ENCODE assay signal across 1 cellular context in the genomic region with DNA sequence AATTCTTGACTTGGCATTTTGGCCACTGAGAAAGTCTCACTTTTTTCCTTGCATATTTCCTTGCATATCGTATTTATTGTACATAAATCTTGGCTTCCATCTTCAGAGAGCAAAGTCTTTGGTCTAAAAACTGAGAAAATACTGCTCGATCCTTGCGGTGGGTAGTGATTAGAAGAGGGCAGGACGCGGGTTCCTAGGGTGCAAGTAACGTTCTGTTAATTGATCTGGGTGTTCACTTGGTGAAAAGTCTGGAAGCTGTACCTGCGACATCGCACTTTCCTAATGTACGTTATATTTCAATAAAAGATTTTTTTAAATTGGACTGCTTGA.
TF ChIP-seq lines count a peak whose summit lies in the region.

No MANE protein-coding gene starts in this region.

TF ChIP-seq in H1, 55 proteins besides CTCF, POLR2A, EP300 and RAD21:
- TF ChIP-seq NRF1 (IDR thresholded peaks at IDR 0.05; ENCODE audit: low read depth, low read length), result no peak
- TF ChIP-seq SP1 (IDR thresholded peaks at IDR 0.05; ENCODE audit: low read depth, low read length), result no peak
- TF ChIP-seq CBX8 (IDR thresholded peaks at IDR 0.05; ENCODE audit: borderline replicate concordance, low read depth, low read length), result no peak
- TF ChIP-seq, protein P1, sequence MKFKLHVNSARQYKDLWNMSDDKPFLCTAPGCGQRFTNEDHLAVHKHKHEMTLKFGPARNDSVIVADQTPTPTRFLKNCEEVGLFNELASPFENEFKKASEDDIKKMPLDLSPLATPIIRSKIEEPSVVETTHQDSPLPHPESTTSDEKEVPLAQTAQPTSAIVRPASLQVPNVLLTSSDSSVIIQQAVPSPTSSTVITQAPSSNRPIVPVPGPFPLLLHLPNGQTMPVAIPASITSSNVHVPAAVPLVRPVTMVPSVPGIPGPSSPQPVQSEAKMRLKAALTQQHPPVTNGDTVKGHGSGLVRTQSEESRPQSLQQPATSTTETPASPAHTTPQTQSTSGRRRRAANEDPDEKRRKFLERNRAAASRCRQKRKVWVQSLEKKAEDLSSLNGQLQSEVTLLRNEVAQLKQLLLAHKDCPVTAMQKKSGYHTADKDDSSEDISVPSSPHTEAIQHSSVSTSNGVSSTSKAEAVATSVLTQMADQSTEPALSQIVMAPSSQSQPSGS (IDR thresholded peaks at IDR 0.05; ENCODE audit: low read length), result no peak
- TF ChIP-seq, protein P2, sequence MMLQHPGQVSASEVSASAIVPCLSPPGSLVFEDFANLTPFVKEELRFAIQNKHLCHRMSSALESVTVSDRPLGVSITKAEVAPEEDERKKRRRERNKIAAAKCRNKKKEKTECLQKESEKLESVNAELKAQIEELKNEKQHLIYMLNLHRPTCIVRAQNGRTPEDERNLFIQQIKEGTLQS (IDR thresholded peaks at IDR 0.05; ENCODE audit: insufficient read depth, low read depth, low read length), result no peak
- TF ChIP-seq KDM4A (IDR thresholded peaks at IDR 0.05; ENCODE audit: low read depth, low read length, severe bottlenecking), result no peak
- no peak for TF ChIP-seq TEAD4 (IDR thresholded peaks at IDR 0.05; ENCODE audit: low read depth, low read length)
- TF ChIP-seq CHD1 (IDR thresholded peaks at IDR 0.05; ENCODE audit: low read depth, low read length), result no peak
- no peak for TF ChIP-seq E2F6 (IDR thresholded peaks at IDR 0.05)
- TF ChIP-seq TAF1 (IDR thresholded peaks at IDR 0.05; ENCODE audit: low read depth, low read length), result no peak
- TF ChIP-seq MAX (IDR thresholded peaks at IDR 0.05), result no peak
- no peak for TF ChIP-seq CBX5 (IDR thresholded peaks at IDR 0.05; ENCODE audit: low read depth, low read length)
- no peak for TF ChIP-seq MAFK (IDR thresholded peaks at IDR 0.05; ENCODE audit: low read depth, low read length)
- no peak for TF ChIP-seq KDM5A (IDR thresholded peaks at IDR 0.05; ENCODE audit: low read length)
- TF ChIP-seq USF2 (IDR thresholded peaks at IDR 0.05; ENCODE audit: low read length), result no peak
- no peak for TF ChIP-seq BCL11A (IDR thresholded peaks at IDR 0.05; ENCODE audit: low read depth in 2 of 2, low read length in 2 of 2)
- TF ChIP-seq POU5F1 (IDR thresholded peaks at IDR 0.05; ENCODE audit: low read depth, low read length), result no peak
